In the genomic region with DNA sequence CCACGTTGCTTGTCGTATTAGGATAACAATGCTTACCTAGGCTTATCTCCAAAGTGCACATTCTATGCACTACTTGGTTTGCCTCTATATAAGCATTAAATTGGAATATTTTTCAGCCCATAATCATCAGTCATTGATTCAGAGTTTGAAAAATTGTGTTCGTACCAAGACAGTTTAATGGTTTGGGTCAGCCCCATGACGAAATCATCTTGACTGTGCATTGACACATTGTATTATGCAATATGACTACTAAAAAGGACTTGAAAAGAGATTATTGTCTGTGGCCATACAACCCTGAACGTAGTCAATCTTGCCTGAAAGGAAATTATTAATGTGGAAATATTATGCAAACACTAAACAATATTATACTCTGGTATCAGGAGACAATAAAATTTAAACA, we compare ENCODE assay signal across 25 cellular contexts.
"Had no signal": no experiment of that assay in that cellular context is flagged by ENCODE, and none has a peak within 500 bp of the region (broad histone marks: within the 10 kb centered on the region; RNA-seq: fewer than 3 reads in every experiment).

No MANE protein-coding gene starts in this region.

- H3K9me3 Mint-ChIP-seq: activated naive CD4-positive, alpha-beta T cell treated with anti-CD3 and anti-CD28 coated beads, Interleukin-2, amount 50 U/mL, for 72 hours; activated T-cell treated with anti-CD3 and anti-CD28 coated beads, Interleukin-2, amount 50 U/mL, for 24 hours; activated T-helper 17 cell treated with anti-CD3 and anti-CD28 coated beads, Interleukin-2, amount 50 U/mL, for 72 hours; dendritic cell treated with granulocyte-macrophage colony-stimulating factor and Interleukin-4, amounts not matched to agents 40 ng/mL and 50 ng/mL, for 4 days; memory B cell; stimulated activated naive CD8-positive, alpha-beta T cell treated with anti-CD3 and anti-CD28 coated beads, Interleukin-15, Interleukin-2, amounts not matched to agents 100 ng/mL and 50 ng/mL, for 24 hours; T-helper 2 cell treated with Interferon-gamma antibody and Interleukin-4, amounts not matched to agents 5 μg/mL and 100 μg/mL, for 36 hours; WTC11 had no signal

- H3K4me3 ChIP-seq: gastrocnemius medialis, pancreas, skin epidermis, thyroid gland had no signal

- H3K4me1 ChIP-seq: gastrocnemius medialis, pancreas, thyroid gland had no signal

- H3K27ac ChIP-seq: gastrocnemius medialis, pancreas, skin epidermis, thyroid gland had no signal

- H3K27me3 Mint-ChIP-seq: activated T-cell treated with anti-CD3 and anti-CD28 coated beads, Interleukin-2, amount 50 U/mL, for 24 hours; activated T-helper 17 cell treated with anti-CD3 and anti-CD28 coated beads, Interleukin-2, amount 50 U/mL, for 72 hours; brain; dendritic cell treated with granulocyte-macrophage colony-stimulating factor and Interleukin-4, amounts not matched to agents 40 ng/mL and 50 ng/mL, for 4 days; memory B cell; stimulated activated naive CD8-positive, alpha-beta T cell treated with anti-CD3 and anti-CD28 coated beads, Interleukin-15, Interleukin-2, amounts not matched to agents 100 ng/mL and 50 ng/mL, for 24 hours had no signal

- H3K36me3 ChIP-seq: gastrocnemius medialis, pancreas, thyroid gland had no signal

- H3K4me1 Mint-ChIP-seq: activated T-helper 17 cell treated with anti-CD3 and anti-CD28 coated beads, Interleukin-2, amount 50 U/mL, for 72 hours had no signal

- H3K27me3 ChIP-seq: gastrocnemius medialis, pancreas, thyroid gland had no signal

- ATAC-seq: activated naive CD4-positive, alpha-beta T cell treated with anti-CD3 and anti-CD28 coated beads, Interleukin-2, amount 50 U/mL, for 72 hours; activated T-helper 17 cell treated with anti-CD3 and anti-CD28 coated beads, Interleukin-2, amount 50 U/mL, for 72 hours; esophagus mucosa; gastrocnemius medialis; pancreas; right cardiac atrium; WTC11 had no signal

- H3K9me3 ChIP-seq: gastrocnemius medialis, pancreas, thyroid gland had no signal

- DNase-seq: activated CD4-positive, alpha-beta T cell treated with anti-CD3 and anti-CD28 coated beads, Interleukin-2, amount 50 U/mL, for 4 hours; activated CD8-positive, alpha-beta memory T cell treated with anti-CD3 and anti-CD28 coated beads for 24 hours; activated CD8-positive, alpha-beta memory T cell treated with anti-CD3 and anti-CD28 coated beads, Interleukin-2, amount 50 U/mL, for 4 hours; activated T-cell treated with anti-CD3 and anti-CD28 coated beads, Interleukin-2, amount 50 U/mL, for 24 hours; aorta; caudate nucleus; effector memory CD4-positive, alpha-beta T cell; gastrocnemius medialis; hippocampal formation; pancreas; right cardiac atrium; stimulated activated CD4-positive, alpha-beta T cell treated with anti-CD3 and anti-CD28 coated beads, Interleukin-1b, Interleukin-23, amount 100 ng/mL, for 48 hours; substantia nigra; thyroid gland had no signal

- H3K36me3 Mint-ChIP-seq: activated naive CD4-positive, alpha-beta T cell treated with anti-CD3 and anti-CD28 coated beads, Interleukin-2, amount 50 U/mL, for 72 hours; WTC11 had no signal

- H3K4me3 Mint-ChIP-seq: activated T-cell treated with anti-CD3 and anti-CD28 coated beads, Interleukin-2, amount 50 U/mL, for 24 hours; activated T-helper 17 cell treated with anti-CD3 and anti-CD28 coated beads, Interleukin-2, amount 50 U/mL, for 72 hours; brain; dendritic cell treated with granulocyte-macrophage colony-stimulating factor and Interleukin-4, amounts not matched to agents 40 ng/mL and 50 ng/mL, for 4 days; memory B cell; nephron; stimulated activated naive CD8-positive, alpha-beta T cell treated with anti-CD3 and anti-CD28 coated beads, Interleukin-15, Interleukin-2, amounts not matched to agents 100 ng/mL and 50 ng/mL, for 24 hours; T-helper 2 cell treated with Interferon-gamma antibody and Interleukin-4, amounts not matched to agents 5 μg/mL and 100 μg/mL, for 36 hours; WTC11 had no signal

- H3K27ac Mint-ChIP-seq: activated naive CD4-positive, alpha-beta T cell treated with anti-CD3 and anti-CD28 coated beads, Interleukin-2, amount 50 U/mL, for 72 hours; activated T-cell treated with anti-CD3 and anti-CD28 coated beads, Interleukin-2, amount 50 U/mL, for 24 hours; activated T-helper 17 cell treated with anti-CD3 and anti-CD28 coated beads, Interleukin-2, amount 50 U/mL, for 72 hours; brain; dendritic cell treated with granulocyte-macrophage colony-stimulating factor and Interleukin-4, amounts not matched to agents 40 ng/mL and 50 ng/mL, for 4 days; memory B cell; stimulated activated naive CD8-positive, alpha-beta T cell treated with anti-CD3 and anti-CD28 coated beads, Interleukin-15, Interleukin-2, amounts not matched to agents 100 ng/mL and 50 ng/mL, for 24 hours; T-helper 2 cell treated with Interferon-gamma antibody and Interleukin-4, amounts not matched to agents 5 μg/mL and 100 μg/mL, for 36 hours; WTC11 had no signal
